In the genomic region with DNA sequence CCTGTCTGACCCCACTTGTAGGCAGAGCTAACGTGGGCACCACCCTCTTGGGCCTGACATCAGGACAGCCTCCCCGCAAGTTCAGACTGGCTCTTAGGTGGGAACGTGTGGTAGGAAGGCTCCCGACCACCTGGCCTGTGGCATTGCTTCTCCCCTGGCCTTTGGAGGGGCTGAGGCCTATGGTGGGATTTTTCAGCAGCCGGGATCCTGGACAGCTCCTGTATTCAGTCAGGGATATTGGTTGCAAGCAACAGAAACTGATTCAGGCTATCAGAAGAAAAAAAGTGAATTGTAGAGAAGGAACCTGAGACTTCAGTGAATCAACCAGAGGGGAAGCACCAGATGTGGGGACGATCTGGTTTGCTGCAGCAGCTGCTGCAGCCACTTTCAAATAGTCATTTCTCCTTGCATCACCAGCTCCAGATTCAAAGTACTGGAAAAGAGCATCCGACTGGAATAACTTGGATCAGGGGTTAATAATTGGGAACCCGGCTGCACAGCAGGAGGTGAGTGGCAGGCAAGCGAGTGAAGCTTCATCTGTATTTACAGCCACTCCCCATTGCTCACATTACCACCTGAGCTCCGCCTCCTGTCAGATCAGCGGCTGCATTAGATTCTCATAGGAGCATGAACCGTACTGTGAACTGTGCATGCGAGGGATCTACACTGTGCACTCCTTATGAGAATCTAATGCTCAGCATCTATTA, we compare ENCODE assay signal across 1 cellular context.
TF ChIP-seq lines count a peak whose summit lies in the region.

No MANE protein-coding gene starts in this region.

TF ChIP-seq in HCT116, 20 proteins besides CTCF, POLR2A, EP300 and RAD21 (continued from another document):
- TF ChIP-seq CEBPB (IDR thresholded peaks at IDR 0.05; ENCODE audit: low read depth) (no peak), FOSL1 (IDR thresholded peaks at IDR 0.05; ENCODE audit: low read depth) (no peak), EZH2phosphoT487 (IDR thresholded peaks at IDR 0.05; ENCODE audit: borderline replicate concordance) (no peak)
